In the genomic region with DNA sequence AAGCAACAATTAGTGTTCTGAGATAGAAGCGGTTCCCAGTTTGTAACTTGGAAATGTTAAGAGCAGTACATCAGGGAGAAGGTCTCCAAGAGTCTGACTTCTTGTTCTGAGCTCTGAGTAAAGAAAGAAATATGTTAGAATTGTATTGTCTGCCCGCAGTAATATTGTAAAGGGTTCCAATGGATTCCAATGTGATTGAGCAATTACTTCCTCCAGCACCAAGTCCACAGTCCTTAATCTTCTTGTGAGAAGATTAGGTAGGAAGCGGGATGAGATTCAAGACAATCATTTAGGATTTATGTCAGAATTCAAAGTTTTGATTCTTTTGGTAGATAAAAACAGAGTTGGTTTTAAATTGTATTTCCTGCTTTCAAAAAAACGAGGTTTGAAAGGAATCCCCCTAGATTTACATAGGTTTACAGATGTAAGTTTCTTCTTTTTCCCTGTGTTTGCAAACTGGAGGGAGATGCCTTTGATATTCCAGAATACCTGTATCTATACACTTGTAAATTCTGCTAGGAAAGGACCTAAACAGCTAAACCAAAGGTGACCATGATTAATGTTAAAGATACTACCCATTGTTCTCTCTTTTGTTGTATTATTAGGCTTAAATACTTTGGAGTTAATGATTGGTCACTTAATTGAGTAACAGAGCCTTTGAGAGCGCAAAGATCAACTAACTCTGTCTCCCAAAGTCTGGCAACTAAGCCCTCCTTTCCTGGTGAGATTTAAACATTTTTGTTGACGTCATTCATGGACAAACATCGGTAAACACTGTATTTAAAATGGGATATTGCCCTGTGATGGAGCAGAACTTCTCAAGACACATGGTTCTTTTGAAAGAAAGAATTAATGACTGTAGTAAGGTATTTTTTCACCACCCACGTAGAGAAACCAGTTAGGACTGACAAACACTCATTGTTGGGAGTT, we compare ENCODE assay signal across 9 cellular contexts. TPM values are rescaled to one million over a fixed set of nuclear protein-coding genes. Genes with fewer than 3 reads are reported as not detected.
DNase-seq lines count a peak whose midpoint lies in the region; ATAC-seq and TF ChIP-seq lines count a peak whose summit lies in the region.
"Had no signal": no experiment of that assay in that cellular context is flagged by ENCODE, and none has a peak within 500 bp of the region (broad histone marks: within the 10 kb centered on the region; RNA-seq: fewer than 3 reads in every experiment).

No MANE protein-coding gene starts in this region.

- H3K4me3 ChIP-seq in hepatocyte (peak overlapping the region; percentile 54), stomach (peak overlapping the region in 2 of 4 donors; percentile 53 to 54)

- peaks cover 4 to 30% (median 10%) of the 10 kb centered on the region in 3 experiments; a peak in 6 of 7 replicates for H3K36me3 Mint-ChIP-seq in H9 (ENCODE audit: insufficient read depth in 1 of 3, low read depth in 3 of 3)
- H3K36me3 Mint-ChIP-seq in activated T-helper 17 cell treated with anti-CD3 and anti-CD28 coated beads, Interleukin-2, amount 50 U/mL, for 72 hours (ENCODE audit: low read depth) = peaks cover 8% of the 10 kb centered on the region

- H2BK20ac ChIP-seq in H9 (ENCODE audit: low read depth, low read length, poor library complexity, severe bottlenecking) = no peak overlapping the region

- no peak overlapping the region for H3K56ac ChIP-seq in H9 (ENCODE audit: insufficient read length, low read depth, low read length)

- H3K4me1 ChIP-seq in H9 (ENCODE audit: insufficient read depth, low read length) (peaks cover 8% of the 10 kb centered on the region; the same call in 1 of the 2 replicates), hepatocyte (ENCODE audit: insufficient read depth) (peaks cover 15% of the 10 kb centered on the region), stomach (peaks cover 28 to 52% (median 41%) of the 10 kb centered on the region in 4 donors)

- no peak overlapping the region for H3T11ph ChIP-seq in H9 (ENCODE audit: low read length)

- DNase-seq in H9 = no peak
- no peak for DNase-seq in hepatocyte (ENCODE audit: low spot score)
- no peak for DNase-seq in stomach
- DNase-seq in hypothalamus (lab: John Stamatoyannopoulos, UW) = no peak
- DNase-seq in stimulated activated CD4-positive, alpha-beta T cell treated with anti-CD3 and anti-CD28 coated beads, Interleukin-2, amount 100 ng/mL, for 24 hours = no peak
- DNase-seq in stimulated activated CD4-positive, alpha-beta T cell treated with anti-CD3 and anti-CD28 coated beads, Interleukin-4, amount 100 ng/mL, for 1 hour = no peak
- no peak for DNase-seq in NCI-H2081 treated with DMSO at 0.1 percent for 48 hours (lab: John Stamatoyannopoulos, UW)
- DNase-seq: stimulated activated CD8-positive, alpha-beta memory T cell treated with anti-CD3 and anti-CD28 coated beads, Interleukin-4, amount 100 ng/mL, for 48 hours had no signal

- H3K4me3 Mint-ChIP-seq in H9 = peak overlapping the region; percentile 68 to 92
- H3K4me3 Mint-ChIP-seq in activated T-helper 17 cell treated with anti-CD3 and anti-CD28 coated beads, Interleukin-2, amount 50 U/mL, for 72 hours = peak overlapping the region; percentile 82

- H4K5ac ChIP-seq in H9 (ENCODE audit: insufficient read length, low read depth, low read length) = no peak overlapping the region

- H3K9ac ChIP-seq in H9 (ENCODE audit: extremely low read depth, insufficient read length, low read length) = peak overlapping the region; percentile 66

- H3K4me2 ChIP-seq in H9 (ENCODE audit: insufficient read depth, insufficient read length, low read length) (peak overlapping the region; percentile 55), hepatocyte (peak overlapping the region; percentile 84)

- no peak overlapping the region for H3K14ac ChIP-seq in H9 (ENCODE audit: insufficient read depth, low read length)

- peaks cover 28% of the 10 kb centered on the region; the same call in 1 of the 2 replicates for H3K79me2 ChIP-seq in H9 (ENCODE audit: insufficient read depth, low read length)
- peaks cover 68% of the 10 kb centered on the region for H3K79me2 ChIP-seq in hepatocyte

- ATAC-seq in activated T-helper 17 cell treated with anti-CD3 and anti-CD28 coated beads, Interleukin-2, amount 50 U/mL, for 72 hours (replicated peaks) = no peak

- H4K20me1 ChIP-seq in H9 (ENCODE audit: control insufficient read depth, insufficient read depth, insufficient read length) (no peaks in the 10 kb centered on the region), hepatocyte (ENCODE audit: insufficient read depth, poor library complexity, severe bottlenecking) (no peaks in the 10 kb centered on the region)

- no peaks in the 10 kb centered on the region for H3K27me3 ChIP-seq in H9 (ENCODE audit: insufficient read depth, low read length)
- no peaks in the 10 kb centered on the region for H3K27me3 ChIP-seq in hepatocyte
- H3K27me3 ChIP-seq in stomach = peaks cover 8 to 59% (median 52%) of the 10 kb centered on the region in 3 donors

- no peak overlapping the region for H2AK5ac ChIP-seq in H9 (ENCODE audit: insufficient read length, low read length)

- WGBS in H9 (ENCODE audit: extremely low coverage, insufficient read length, low lambda C conversion rate) = no CpG with 5 or more reads among the region's 8 CpGs
- 14% methylated on average over 8 of the region's 8 CpGs for WGBS in hepatocyte (ENCODE audit: low lambda C conversion rate, missing lambda C conversion rate)
- whole genome bisulfite sequencing in stomach, 5 donors = 24 to 34% (median 28%) methylated on average over 8 of the region's 8 CpGs

- peaks cover 45 to 53% of the 10 kb centered on the region in 2 experiments for H3K4me1 Mint-ChIP-seq in H9
- H3K4me1 Mint-ChIP-seq in activated T-helper 17 cell treated with anti-CD3 and anti-CD28 coated beads, Interleukin-2, amount 50 U/mL, for 72 hours = peaks cover 16% of the 10 kb centered on the region

- H3K9me3 Mint-ChIP-seq in H9 = no peaks in the 10 kb centered on the region; a peak in 2 of 5 replicates
- H3K9me3 Mint-ChIP-seq in activated T-helper 17 cell treated with anti-CD3 and anti-CD28 coated beads, Interleukin-2, amount 50 U/mL, for 72 hours = no peaks in the 10 kb centered on the region

- H2AFZ ChIP-seq in H9 (ENCODE audit: low read length) (no peak overlapping the region), hepatocyte (no peak overlapping the region)

- peak overlapping the region; percentile 90 for H3K27ac ChIP-seq in H9 (ENCODE audit: insufficient read length, low read depth, low read length)
- H3K27ac ChIP-seq in hepatocyte = peak overlapping the region; percentile 94
- H3K27ac ChIP-seq in stomach = peak overlapping the region in 3 of 5 donors; percentile 68 to 83 (median 80)

- H3K36me3 ChIP-seq in hepatocyte (replicated peaks; ENCODE audit: insufficient read depth, low read depth) = no peaks in the 10 kb centered on the region
- no peaks in the 10 kb centered on the region for H3K36me3 ChIP-seq in stomach

- H3K27me3 Mint-ChIP-seq in H9 (ENCODE audit: low read depth) = no peaks in the 10 kb centered on the region
- H3K27me3 Mint-ChIP-seq in activated T-helper 17 cell treated with anti-CD3 and anti-CD28 coated beads, Interleukin-2, amount 50 U/mL, for 72 hours = peaks cover 66% of the 10 kb centered on the region

- no peak overlapping the region for H3K18ac ChIP-seq in H9 (ENCODE audit: insufficient read length, low read depth, low read length)

- intact Hi-C loops in stomach (cut with DNase I; ENCODE audit: low total_unique reads) = no loop called here

- H2BK5ac ChIP-seq in H9 (ENCODE audit: insufficient read length, low read length) = no peak overlapping the region

- TF ChIP-seq CTCF in H9 (conservative IDR thresholded peaks at IDR 0.05) (no peak), hepatocyte (IDR thresholded peaks at IDR 0.05; ENCODE audit: poor library complexity) (no peak), stomach (IDR thresholded peaks at IDR 0.05) (no peak)

- no peak for TF ChIP-seq POLR2A in stomach (IDR thresholded peaks at IDR 0.05)

- H4K8ac ChIP-seq in H9 (replicated peaks; ENCODE audit: insufficient read length, low read depth, low read length) = no peak overlapping the region

- H3K9me3 ChIP-seq in H9 (ENCODE audit: control insufficient read depth, low read depth, low read length) (no peaks in the 10 kb centered on the region), hepatocyte (ENCODE audit: low read depth) (no peaks in the 10 kb centered on the region), stomach (no peaks in the 10 kb centered on the region)

- no peak overlapping the region for H2BK120ac ChIP-seq in H9 (ENCODE audit: low read depth, low read length, poor library complexity, severe bottlenecking)

- peak overlapping the region; percentile 93 to 98 (median 96) for H3K27ac Mint-ChIP-seq in H9
- no peak overlapping the region for H3K27ac Mint-ChIP-seq in activated T-helper 17 cell treated with anti-CD3 and anti-CD28 coated beads, Interleukin-2, amount 50 U/mL, for 72 hours

- H3K23ac ChIP-seq in H9 (ENCODE audit: insufficient read length, low read depth, low read length) = no peak overlapping the region

- H3K9me2 ChIP-seq in hepatocyte (replicated peaks; ENCODE audit: insufficient read depth) = no peaks in the 10 kb centered on the region

- no peaks in the 10 kb centered on the region for H3K79me1 ChIP-seq in H9 (ENCODE audit: insufficient read depth, low read depth, low read length, poor library complexity, severe bottlenecking)

- no peak for TF ChIP-seq EP300 in stomach (IDR thresholded peaks at IDR 0.05)

- H3K23me2 ChIP-seq in H9 (ENCODE audit: insufficient read length, low read depth, low read length, poor library complexity, severe bottlenecking) = peaks cover 35% of the 10 kb centered on the region

- no peak overlapping the region for H3K4ac ChIP-seq in H9 (ENCODE audit: low read depth, low read length)

- no peak overlapping the region for H4K91ac ChIP-seq in H9 (ENCODE audit: insufficient read length, low read depth, low read length)

- H2BK15ac ChIP-seq in H9 (ENCODE audit: low read depth, low read length) = no peak overlapping the region

- H2BK12ac ChIP-seq in H9 (ENCODE audit: insufficient read length, low read depth, low read length) = no peak overlapping the region

RNA-seq across cellular contexts. Expression of gene VCAN, which starts 4.3 kb away (rescaled TPM):
- total RNA-seq in H9 (2021) = 271 and 278 TPM in 2 replicates
- total RNA-seq in activated T-helper 17 cell treated with anti-CD3 and anti-CD28 coated beads, Interleukin-2, amount 50 U/mL, for 72 hours = under 1 TPM in 1 of 2 donors, not detected in 1; 0.13 TPM
- 367 and 398 TPM in 2 replicates for total RNA-seq in hepatocyte
- polyA plus RNA-seq in hepatocyte = 98.0 and 104 TPM in 2 replicates
- total RNA-seq in stomach = 100 to 1,000 TPM in 1 of 5 donors, 10 to 100 TPM in 4; 10.1 to 184 (median 29.2) TPM
- 1 to 10 TPM; 1.5 to 4.7 (median 2.0) TPM for polyA plus RNA-seq in stomach

Comparison
In these comparisons a context has a peak if more than half of its experiments do, and no peak if none do; other contexts are left out.
1. RNA of gene VCAN, which starts 4.3 kb away (total RNA-seq): 367 to 398 TPM in hepatocyte, 271 to 278 TPM in H9 and 10.1 to 184 TPM in stomach; 0.13 TPM in activated T-helper 17 cell treated with anti-CD3 and anti-CD28 coated beads, Interleukin-2, amount 50 U/mL, for 72 hours; every median in the first group is over 4 times any median in the second.
2. Peak in every context shown above with its lines, with median percentiles within 50 percentile points of each other: H3K27ac ChIP-seq.